ENCODE assay signal across 9 cellular contexts in the genomic region with DNA sequence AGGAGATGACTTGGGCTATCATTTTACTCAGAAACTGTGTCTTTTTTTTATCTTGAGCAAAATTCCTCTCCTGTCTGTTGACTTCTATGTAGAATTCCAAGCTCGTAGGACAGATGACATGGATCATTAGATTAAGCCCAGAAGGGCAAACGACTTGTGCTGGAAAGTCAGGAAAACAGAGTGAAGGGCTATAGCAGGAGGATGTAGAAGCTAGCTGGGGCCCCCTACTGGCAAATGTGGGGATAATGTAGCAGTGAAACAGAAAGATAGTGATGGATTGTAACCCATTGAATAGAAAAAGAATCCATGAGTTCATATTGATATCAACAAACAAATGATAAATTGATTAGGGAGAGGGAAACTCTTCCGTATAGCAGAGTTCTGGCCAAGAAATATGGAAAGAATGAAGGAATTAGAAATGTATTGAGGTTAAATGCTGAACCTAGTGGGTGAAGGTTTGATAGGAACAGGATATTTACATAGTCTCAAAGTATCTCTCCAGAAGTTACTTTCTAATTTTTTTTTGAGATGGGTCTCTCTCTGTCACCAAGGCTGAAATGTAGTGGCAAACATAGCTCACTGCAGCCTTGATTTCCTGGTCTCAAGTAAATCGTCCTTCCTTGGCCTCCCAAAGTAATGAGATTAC.
DNase-seq lines count a peak whose midpoint lies in the region; ATAC-seq and TF ChIP-seq lines count a peak whose summit lies in the region.
"Had no signal": no experiment of that assay in that cellular context is flagged by ENCODE, and none has a peak within 500 bp of the region (broad histone marks: within the 10 kb centered on the region; RNA-seq: fewer than 3 reads in every experiment).

No MANE protein-coding gene starts in this region.

- no peaks in the 10 kb centered on the region for H3K27me3 ChIP-seq in heart left ventricle
- H3K27me3 ChIP-seq: BLaER1 treated with 17β-estradiol and CSF1 and Interleukin-3, amounts not matched to agents 10 nM and 100 nM had no signal

- no peak overlapping the region for H3K27ac ChIP-seq in heart left ventricle
- H3K27ac ChIP-seq: BLaER1 treated with 17β-estradiol and CSF1 and Interleukin-3, amounts not matched to agents 10 nM and 100 nM had no signal

- no peaks in the 10 kb centered on the region for H3K9me3 ChIP-seq in heart left ventricle
- H3K9me3 ChIP-seq: BLaER1 treated with 17β-estradiol and CSF1 and Interleukin-3, amounts not matched to agents 10 nM and 100 nM had no signal

- no peaks in the 10 kb centered on the region for H3K4me1 ChIP-seq in heart left ventricle
- H3K4me1 ChIP-seq: BLaER1 treated with 17β-estradiol and CSF1 and Interleukin-3, amounts not matched to agents 10 nM and 100 nM had no signal

- no peaks in the 10 kb centered on the region for H3K36me3 ChIP-seq in heart left ventricle
- H3K36me3 ChIP-seq: BLaER1 treated with 17β-estradiol and CSF1 and Interleukin-3, amounts not matched to agents 10 nM and 100 nM had no signal

- no peak for TF ChIP-seq POLR2A in heart left ventricle (IDR thresholded peaks at IDR 0.05)

- ATAC-seq in GM21619 (IDR thresholded peaks at IDR 0.05; ENCODE audit: unreplicated experiment) = peak; percentile 64
- ATAC-seq in heart left ventricle = peak in 2 of 4 donors; percentile 44 to 71

- H3K4me3 ChIP-seq in heart left ventricle = no peak overlapping the region
- H3K4me3 ChIP-seq: BLaER1 treated with 17β-estradiol and CSF1 and Interleukin-3, amounts not matched to agents 10 nM and 100 nM had no signal

- peak; percentile 59 to 85 (median 75) for TF ChIP-seq CTCF in heart left ventricle (IDR thresholded peaks at IDR 0.05)

- WGBS in heart left ventricle, 4 donors = 31 to 37% (median 36%) methylated on average over 4 of the region's 4 CpGs

- DNase-seq in DMS79 treated with DMSO at 0.1 percent for 48 hours (lab: John Stamatoyannopoulos, UW) (peak; percentile 8), DMS79 (lab: John Stamatoyannopoulos, UW) (no peak), NCI-H1105 (lab: John Stamatoyannopoulos, UW) (peak; percentile 18), heart left ventricle (no peak), retina (peak; percentile 46), posterior vena cava (ENCODE audit: low spot score) (no peak)
- DNase-seq in activated CD4-positive, alpha-beta T cell treated with anti-CD3 and anti-CD28 coated beads, Interleukin-2, amount 50 U/mL, for 1 hour = peak; percentile 15

- intact Hi-C loops in heart left ventricle (cut with DNase I) (loop anchor here in 1 of 10 donors (5.0 kb wide), 1 partner anchor 55 kb away; no protein-coding TSS in a partner anchor), posterior vena cava (cut with DNase I) (loop anchor here in 1 of 2 donors (10.0 kb wide), 1 partner anchor 52 kb away; no protein-coding TSS in a partner anchor)

Comparison
In these comparisons a context has a peak if more than half of its experiments do, and no peak if none do; other contexts are left out.
1. DNase-seq: peak in DMS79 treated with DMSO at 0.1 percent for 48 hours (single experiment), NCI-H1105 (single experiment), activated CD4-positive, alpha-beta T cell treated with anti-CD3 and anti-CD28 coated beads, Interleukin-2, amount 50 U/mL, for 1 hour (single experiment) and retina (single experiment); none in DMS79 (single experiment), heart left ventricle (0 of 5) and posterior vena cava (single experiment).